15 cellular contexts compared by ENCODE assay signal in genomic region chr11:128727811-128728431, GRCh38. TPM values are rescaled to one million over a fixed set of nuclear protein-coding genes. Genes with fewer than 3 reads are reported as not detected.
A peak's percentile ranks its signal among the peaks of the same experiment; 100 is the strongest.
DNase-seq lines count a peak whose midpoint lies in the region; ATAC-seq and TF ChIP-seq lines count a peak whose summit lies in the region.
"Had no signal": no experiment of that assay in that cellular context is flagged by ENCODE, and none has a peak within 500 bp of the region (broad histone marks: within the 10 kb centered on the region; RNA-seq: fewer than 3 reads in every experiment).

No MANE protein-coding gene starts in this region.

- H3K9me3 ChIP-seq in left lung (no peaks in the 10 kb centered on the region), upper lobe of left lung (no peaks in the 10 kb centered on the region)
- H3K9me3 ChIP-seq: vagina had no signal

- CTCF ChIA-PET in activated naive CD4-positive, alpha-beta T cell treated with anti-CD3 and anti-CD28 coated beads, Interleukin-2, amount 10 ng/mL, durations not matched to agents 7 days and 5 days (lab: Charles Lee) = interaction anchor here (0.8 to 4.3 kb wide), 9 partner anchors 9 to 96 kb away, joined by 3 to 14 read pairs (median 4); no protein-coding TSS in a partner anchor
- CTCF ChIA-PET in activated CD8-positive, alpha-beta T cell treated with anti-CD3 and anti-CD28 coated beads for 36 hours (lab: Charles Lee) = interaction anchor here (0.9 to 2.4 kb wide), 9 partner anchors 9 to 103 kb away, joined by 3 to 12 read pairs (median 4); no protein-coding TSS in a partner anchor

- no peak for TF ChIP-seq POLR2A in upper lobe of left lung (IDR thresholded peaks at IDR 0.05)

- H3K36me3 ChIP-seq in left lung (no peaks in the 10 kb centered on the region), upper lobe of left lung (no peaks in the 10 kb centered on the region)
- H3K36me3 ChIP-seq: brain microvascular endothelial cell, vagina had no signal

- TF ChIP-seq EP300 in upper lobe of left lung (IDR thresholded peaks at IDR 0.05) = no peak

- H3K27me3 ChIP-seq in left lung (no peaks in the 10 kb centered on the region), upper lobe of left lung (no peaks in the 10 kb centered on the region)
- H3K27me3 ChIP-seq: brain microvascular endothelial cell, vagina had no signal

- intact Hi-C loops in activated CD8-positive, alpha-beta T cell treated with anti-CD3 and anti-CD28 coated beads for 36 hours (cut with micrococcal nuclease) = no loop called here
- intact Hi-C loops in left lung (cut with DNase I) = no loop called here

- peaks cover 99% of the 10 kb centered on the region for H3K4me1 Mint-ChIP-seq in activated naive CD4-positive, alpha-beta T cell treated with anti-CD3 and anti-CD28 coated beads, Interleukin-2, amount 10 ng/mL, durations not matched to agents 7 days and 5 days
- H3K4me1 Mint-ChIP-seq in activated CD8-positive, alpha-beta T cell treated with anti-CD3 and anti-CD28 coated beads for 36 hours (ENCODE audit: low read depth) = peaks cover 95% of the 10 kb centered on the region

- H3K4me1 ChIP-seq in left lung = peaks cover 12 to 100% of the 10 kb centered on the region in 2 donors
- peaks cover 73 to 94% (median 89%) of the 10 kb centered on the region in 4 donors for H3K4me1 ChIP-seq in upper lobe of left lung

- no peak overlapping the region for H3K4me3 ChIP-seq in left lung
- no peak overlapping the region for H3K4me3 ChIP-seq in upper lobe of left lung
- H3K4me3 ChIP-seq: vagina had no signal

- POLR2A ChIA-PET in activated CD8-positive, alpha-beta T cell treated with anti-CD3 and anti-CD28 coated beads for 36 hours (lab: Charles Lee) = interaction anchor here (0.7 to 3.8 kb wide), 9 partner anchors 8 to 217 kb away, joined by 3 to 26 read pairs (median 4); partner anchors contain the start of gene FLI1

- H3K9me3 Mint-ChIP-seq in activated naive CD4-positive, alpha-beta T cell treated with anti-CD3 and anti-CD28 coated beads, Interleukin-2, amount 10 ng/mL, durations not matched to agents 7 days and 5 days = no peaks in the 10 kb centered on the region
- no peaks in the 10 kb centered on the region for H3K9me3 Mint-ChIP-seq in activated naive CD4-positive, alpha-beta T cell treated with anti-CD3 and anti-CD28 coated beads, Interleukin-2, amount 50 U/mL, for 72 hours
- H3K9me3 Mint-ChIP-seq in activated CD8-positive, alpha-beta T cell treated with anti-CD3 and anti-CD28 coated beads for 36 hours = no peaks in the 10 kb centered on the region

- peaks cover 63% of the 10 kb centered on the region for H3K36me3 Mint-ChIP-seq in activated naive CD4-positive, alpha-beta T cell treated with anti-CD3 and anti-CD28 coated beads, Interleukin-2, amount 10 ng/mL, durations not matched to agents 7 days and 5 days
- H3K36me3 Mint-ChIP-seq in activated naive CD4-positive, alpha-beta T cell treated with anti-CD3 and anti-CD28 coated beads, Interleukin-2, amount 50 U/mL, for 72 hours = peaks cover 0 to 14% of the 10 kb centered on the region in 2 donors
- H3K36me3 Mint-ChIP-seq in activated CD8-positive, alpha-beta T cell treated with anti-CD3 and anti-CD28 coated beads for 36 hours (ENCODE audit: low read depth) = peaks cover 21% of the 10 kb centered on the region

- H3K27ac ChIP-seq in left lung = peak overlapping the region in 1 of 2 donors; percentile 86
- H3K27ac ChIP-seq in upper lobe of left lung = peak overlapping the region; percentile 41 to 80 (median 66)
- H3K27ac ChIP-seq: brain microvascular endothelial cell, vagina had no signal

- no peak overlapping the region for H3K4me3 Mint-ChIP-seq in activated naive CD4-positive, alpha-beta T cell treated with anti-CD3 and anti-CD28 coated beads, Interleukin-2, amount 10 ng/mL, durations not matched to agents 7 days and 5 days
- H3K4me3 Mint-ChIP-seq in activated CD8-positive, alpha-beta T cell treated with anti-CD3 and anti-CD28 coated beads for 36 hours = no peak overlapping the region

- no peaks in the 10 kb centered on the region for H3K27me3 Mint-ChIP-seq in activated naive CD4-positive, alpha-beta T cell treated with anti-CD3 and anti-CD28 coated beads, Interleukin-2, amount 10 ng/mL, durations not matched to agents 7 days and 5 days
- H3K27me3 Mint-ChIP-seq in activated CD8-positive, alpha-beta T cell treated with anti-CD3 and anti-CD28 coated beads for 36 hours = no peaks in the 10 kb centered on the region

- ATAC-seq in activated naive CD4-positive, alpha-beta T cell treated with anti-CD3 and anti-CD28 coated beads, Interleukin-2, amount 50 U/mL, for 72 hours = no peak
- ATAC-seq in activated CD8-positive, alpha-beta T cell treated with anti-CD3 and anti-CD28 coated beads for 36 hours = no peak
- ATAC-seq in left lung (peak; percentile 10), upper lobe of left lung (ENCODE audit: low FRiP score in 2 of 2) (peak; percentile 6 to 30), GM19467 (IDR thresholded peaks at IDR 0.05; ENCODE audit: unreplicated experiment) (no peak)
- ATAC-seq: left colon had no signal

- no peak for DNase-seq in activated naive CD4-positive, alpha-beta T cell treated with anti-CD3 and anti-CD28 coated beads, Interleukin-2, amount 10 ng/mL, durations not matched to agents 7 days and 5 days
- DNase-seq in activated naive CD4-positive, alpha-beta T cell treated with anti-CD3 and anti-CD28 coated beads, Interleukin-2, amount 50 U/mL, for 72 hours (ENCODE audit: low spot score in 2 of 2) = no peak
- DNase-seq in activated CD8-positive, alpha-beta T cell treated with anti-CD3 and anti-CD28 coated beads for 36 hours = no peak
- DNase-seq in left lung (no peak), upper lobe of left lung (peak in 1 of 2 donors; percentile 19), COR-L47 (lab: John Stamatoyannopoulos, UW) (no peak), EL (no peak)
- DNase-seq: brain microvascular endothelial cell, head of caudate nucleus, left colon, NCI-H1105, NCI-H524, occipital lobe had no signal

- H3K27ac Mint-ChIP-seq in activated naive CD4-positive, alpha-beta T cell treated with anti-CD3 and anti-CD28 coated beads, Interleukin-2, amount 10 ng/mL, durations not matched to agents 7 days and 5 days = peak overlapping the region; percentile 97
- H3K27ac Mint-ChIP-seq in activated naive CD4-positive, alpha-beta T cell treated with anti-CD3 and anti-CD28 coated beads, Interleukin-2, amount 50 U/mL, for 72 hours = peak overlapping the region in 1 of 2 donors; percentile 4
- H3K27ac Mint-ChIP-seq in activated CD8-positive, alpha-beta T cell treated with anti-CD3 and anti-CD28 coated beads for 36 hours = peak overlapping the region; percentile 59

- WGBS in upper lobe of left lung, 2 donors = 55 to 69% methylated on average over 2 to 13 of the region's 13 CpGs

- TF ChIP-seq CTCF in activated CD8-positive, alpha-beta T cell treated with anti-CD3 and anti-CD28 coated beads for 36 hours (IDR thresholded peaks at IDR 0.05) = no peak
- TF ChIP-seq CTCF in left lung (IDR thresholded peaks at IDR 0.05) (no peak), upper lobe of left lung (IDR thresholded peaks at IDR 0.05) (no peak)

RNA-seq across cellular contexts. Expression of gene FLI1, which starts 34.0 kb away (rescaled TPM):
- total RNA-seq in activated naive CD4-positive, alpha-beta T cell treated with anti-CD3 and anti-CD28 coated beads, Interleukin-2, amount 50 U/mL, for 72 hours = 10 to 100 TPM; 44.4 to 69.4 TPM
- total RNA-seq in activated CD8-positive, alpha-beta T cell treated with anti-CD3 and anti-CD28 coated beads for 36 hours = 10 to 100 TPM; 43.8 to 47.8 TPM
- total RNA-seq in left lung = 10 to 100 TPM; 27.4 to 53.8 TPM
- total RNA-seq in upper lobe of left lung = 10 to 100 TPM; 36.3 to 80.1 (median 54.4) TPM

Comparison
In these comparisons a context has a peak if more than half of its experiments do, and no peak if none do; other contexts are left out.
1. ATAC-seq: peak in left lung (single experiment) and upper lobe of left lung (2 of 2); none in activated naive CD4-positive, alpha-beta T cell treated with anti-CD3 and anti-CD28 coated beads, Interleukin-2, amount 50 U/mL, for 72 hours (0 of 2), activated CD8-positive, alpha-beta T cell treated with anti-CD3 and anti-CD28 coated beads for 36 hours (single experiment) and GM19467 (single experiment).